8 cellular contexts compared by ENCODE assay signal in genomic region chr7:151060416-151061234, GRCh38. TPM values are rescaled to one million over a fixed set of nuclear protein-coding genes. Genes with fewer than 3 reads are reported as not detected.
DNase-seq lines count a peak whose midpoint lies in the region; ATAC-seq and TF ChIP-seq lines count a peak whose summit lies in the region.

No MANE protein-coding gene starts in this region.

- H3K4me3 ChIP-seq in cardiac muscle cell = peak overlapping the region; percentile 87
- H3K4me3 ChIP-seq in Peyer's patch = peak overlapping the region; percentile 61 to 87 (median 79)
- H3K4me3 ChIP-seq in coronary artery = peak overlapping the region; percentile 84
- H3K4me3 ChIP-seq in uterus = peak overlapping the region; percentile 71 to 82

- ATAC-seq in left ventricle myocardium superior = no peak
- no peak for ATAC-seq in GM19324 (IDR thresholded peaks at IDR 0.05; ENCODE audit: low FRiP score, unreplicated experiment)
- ATAC-seq in GM19351 (IDR thresholded peaks at IDR 0.05; ENCODE audit: unreplicated experiment) = no peak

- H3K36me3 ChIP-seq in cardiac muscle cell (peaks cover 13% of the 10 kb centered on the region), Peyer's patch (peaks cover 0 to 17% (median 0%) of the 10 kb centered on the region in 3 donors), uterus (no peaks in the 10 kb centered on the region)

- H3K27ac ChIP-seq in cardiac muscle cell (peak overlapping the region; percentile 34), Peyer's patch (peak overlapping the region; percentile 91 to 96 (median 93)), coronary artery (peak overlapping the region; percentile 97 to 99), uterus (peak overlapping the region; percentile 98 to 99)

- intact Hi-C loops in left ventricle myocardium superior (cut with micrococcal nuclease) = no loop called here
- intact Hi-C loops in uterus (cut with DNase I; ENCODE audit: low total_unique reads) = no loop called here

- H3K9me3 ChIP-seq in cardiac muscle cell (ENCODE audit: low read depth) (no peaks in the 10 kb centered on the region), Peyer's patch (no peaks in the 10 kb centered on the region), uterus (no peaks in the 10 kb centered on the region)

- H3K4me1 ChIP-seq in cardiac muscle cell (ENCODE audit: low read depth) (peaks cover 31% of the 10 kb centered on the region), Peyer's patch (peaks cover 4 to 44% (median 18%) of the 10 kb centered on the region in 4 donors), uterus (peaks cover 0 to 33% of the 10 kb centered on the region in 2 donors)

- H3K27me3 ChIP-seq in cardiac muscle cell = no peaks in the 10 kb centered on the region
- H3K27me3 ChIP-seq in Peyer's patch = no peaks in the 10 kb centered on the region
- no peaks in the 10 kb centered on the region for H3K27me3 ChIP-seq in uterus

- DNase-seq in cardiac muscle cell (ENCODE audit: low read depth in 1 of 2, low spot score in 1 of 2) = peak in 1 of 2 donors; percentile 55
- no peak for DNase-seq in left ventricle myocardium superior
- no peak for DNase-seq in Peyer's patch
- DNase-seq in coronary artery (ENCODE audit: low spot score) = no peak
- peak; percentile 31 for DNase-seq in midbrain (lab: John Stamatoyannopoulos, UW)
- DNase-seq in uterus = peak; percentile 47 to 53

- TF ChIP-seq POLR2A in Peyer's patch (IDR thresholded peaks at IDR 0.05) (no peak), uterus (IDR thresholded peaks at IDR 0.05) (no peak)

- TF ChIP-seq CTCF in cardiac muscle cell (IDR thresholded peaks at IDR 0.05; ENCODE audit: low read depth, low read length) (peak; percentile 13), Peyer's patch (IDR thresholded peaks at IDR 0.05) (no peak), coronary artery (IDR thresholded peaks at IDR 0.05) (no peak), uterus (IDR thresholded peaks at IDR 0.05) (no peak)

RNA-seq across cellular contexts. Expression of gene SLC4A2, which starts 1.2 kb away (rescaled TPM):
- total RNA-seq in cardiac muscle cell (269 and 288 TPM in 2 replicates), left ventricle myocardium superior (64.1 TPM), Peyer's patch (100 to 1,000 TPM; 101 to 143 (median 121) TPM), uterus (100 to 1,000 TPM in 2 of 4 donors, 10 to 100 TPM in 2; 37.4 to 177 (median 88.6) TPM)
- polyA plus RNA-seq in cardiac muscle cell = 118 and 144 TPM in 2 replicates

RNA-seq across cellular contexts. Expression of gene CDK5, which starts 2.9 kb away (rescaled TPM):
- total RNA-seq in cardiac muscle cell (17.8 and 35.6 TPM in 2 replicates), left ventricle myocardium superior (8.1 TPM), Peyer's patch (10 to 100 TPM in 3 of 4 donors, 1 to 10 TPM in 1; 6.9 to 15.4 (median 13.8) TPM), uterus (1 to 10 TPM in 3 of 4 donors, under 1 TPM in 1; 0.51 to 9.3 (median 2.7) TPM)
- 24.4 and 56.8 TPM in 2 replicates for polyA plus RNA-seq in cardiac muscle cell

RNA-seq across cellular contexts. Expression of gene ASIC3, which starts 12.3 kb away (rescaled TPM):
- total RNA-seq in cardiac muscle cell (9.0 and 9.8 TPM in 2 replicates), left ventricle myocardium superior (8.6 TPM), Peyer's patch (10 to 100 TPM in 1 of 4 donors, 1 to 10 TPM in 3; 2.5 to 10.7 (median 5.0) TPM), uterus (10 to 100 TPM in 1 of 4 donors, 1 to 10 TPM in 2, not detected in 1; 1.0 to 16.8 (median 1.3) TPM)
- polyA plus RNA-seq in cardiac muscle cell = 5.2 and 6.8 TPM in 2 replicates

RNA-seq across cellular contexts. Expression of gene FASTK, which starts 20.0 kb away (rescaled TPM):
- 165 and 175 TPM in 2 replicates for total RNA-seq in cardiac muscle cell
- polyA plus RNA-seq in cardiac muscle cell = 145 and 227 TPM in 2 replicates
- total RNA-seq in left ventricle myocardium superior = 79.4 TPM
- total RNA-seq in Peyer's patch = 100 to 1,000 TPM in 3 of 4 donors, 10 to 100 TPM in 1; 99.0 to 239 (median 158) TPM
- 10 to 100 TPM; 37.1 to 84.9 (median 52.4) TPM for total RNA-seq in uterus

RNA-seq across cellular contexts. Expression of gene TMUB1, which starts 22.7 kb away (rescaled TPM):
- total RNA-seq in cardiac muscle cell (83.4 and 93.9 TPM in 2 replicates), left ventricle myocardium superior (38.7 TPM), Peyer's patch (100 to 1,000 TPM in 2 of 4 donors, 10 to 100 TPM in 2; 38.0 to 113 (median 100) TPM), uterus (10 to 100 TPM in 2 of 4 donors, 1 to 10 TPM in 2; 2.9 to 32.8 (median 8.6) TPM)
- 63.0 and 74.9 TPM in 2 replicates for polyA plus RNA-seq in cardiac muscle cell

Comparison
In these comparisons a context has a peak if more than half of its experiments do, and no peak if none do; other contexts are left out.
1. DNase-seq: peak in midbrain (single experiment) and uterus (2 of 2); none in left ventricle myocardium superior (single experiment), Peyer's patch (0 of 3) and coronary artery (single experiment).
2. H3K27ac ChIP-seq: peak in every context shown above with its lines; median percentile 98 in uterus; 98 in coronary artery; 93 in Peyer's patch; 34 in cardiac muscle cell.
3. Peak in every context shown above with its lines, with median percentiles within 50 percentile points of each other: H3K4me3 ChIP-seq.